ENCODE assay signal across 1 cellular context in genomic region chr18:47248610-47249343, GRCh38.
TF ChIP-seq lines count a peak whose summit lies in the region.

No MANE protein-coding gene starts in this region.

TF ChIP-seq in WTC11, 78 proteins besides CTCF, POLR2A, EP300 and RAD21 (continued from another document):
- TF ChIP-seq TEAD4 (CRISPR knock-in tag; IDR thresholded peaks at IDR 0.05) (no peak), NR3C1 (CRISPR knock-in tag; conservative IDR thresholded peaks at IDR 0.05; ENCODE audit: low read depth) (0 out of 2 replicates have a peak, but pooled peaks have one; percentile 50), E2F5 (CRISPR knock-in tag; IDR thresholded peaks at IDR 0.05) (no peak), NR2C2 (CRISPR knock-in tag; IDR thresholded peaks at IDR 0.05) (0 out of 2 replicates have a peak, but pooled peaks have one; percentile 29), EMX1 (CRISPR knock-in tag; IDR thresholded peaks at IDR 0.05) (no peak), HMGXB4 (CRISPR knock-in tag; IDR thresholded peaks at IDR 0.05) (no peak), SP1 (CRISPR knock-in tag; conservative IDR thresholded peaks at IDR 0.05) (no peak), RELA (CRISPR knock-in tag; IDR thresholded peaks at IDR 0.05; ENCODE audit: borderline replicate concordance) (0 out of 2 replicates have a peak, but pooled peaks have one; percentile 15), ZNF219 (CRISPR knock-in tag; IDR thresholded peaks at IDR 0.05; ENCODE audit: borderline replicate concordance) (0 out of 2 replicates have a peak, but pooled peaks have one; percentile 30), ZBTB21 (CRISPR knock-in tag; IDR thresholded peaks at IDR 0.05; ENCODE audit: borderline replicate concordance) (no peak), KAT7 (CRISPR knock-in tag; IDR thresholded peaks at IDR 0.05; ENCODE audit: borderline replicate concordance) (no peak), ESRRA (CRISPR knock-in tag; IDR thresholded peaks at IDR 0.05; ENCODE audit: borderline replicate concordance) (no peak), AR (CRISPR knock-in tag; IDR thresholded peaks at IDR 0.05) (no peak), ZNF138 (CRISPR knock-in tag; conservative IDR thresholded peaks at IDR 0.05) (no peak), JUN (CRISPR knock-in tag; IDR thresholded peaks at IDR 0.05) (peak; percentile 32; the same call in 1 of the 2 replicates), FOXJ3 (CRISPR knock-in tag; IDR thresholded peaks at IDR 0.05; ENCODE audit: borderline replicate concordance) (no peak), RORB (CRISPR knock-in tag; IDR thresholded peaks at IDR 0.05) (no peak), JAZF1 (CRISPR knock-in tag; IDR thresholded peaks at IDR 0.05) (no peak), TEAD1 (CRISPR knock-in tag; IDR thresholded peaks at IDR 0.05) (peak; percentile 26; the same call in 1 of the 2 replicates), TCF7 (CRISPR knock-in tag; IDR thresholded peaks at IDR 0.05; ENCODE audit: low read depth) (peak; percentile 74; the same call in 1 of the 2 replicates), NFE2L1 (CRISPR knock-in tag; IDR thresholded peaks at IDR 0.05) (no peak), STAT6 (CRISPR knock-in tag; conservative IDR thresholded peaks at IDR 0.05; ENCODE audit: low read depth) (no peak), ATF2 (CRISPR knock-in tag; IDR thresholded peaks at IDR 0.05; ENCODE audit: borderline replicate concordance, low read depth) (peak; percentile 31; the same call in 1 of the 2 replicates), CREB1 (CRISPR knock-in tag; IDR thresholded peaks at IDR 0.05) (no peak), ATF3 (CRISPR knock-in tag; conservative IDR thresholded peaks at IDR 0.05) (no peak), NFYB (CRISPR knock-in tag; conservative IDR thresholded peaks at IDR 0.05; ENCODE audit: low read depth) (no peak), OVOL2 (CRISPR knock-in tag; IDR thresholded peaks at IDR 0.05; ENCODE audit: borderline replicate concordance) (no peak), NR1H2 (CRISPR knock-in tag; IDR thresholded peaks at IDR 0.05) (no peak), IRF2 (CRISPR knock-in tag; IDR thresholded peaks at IDR 0.05; ENCODE audit: borderline replicate concordance, low read depth) (no peak), ELF4 (CRISPR knock-in tag; IDR thresholded peaks at IDR 0.05; ENCODE audit: low read depth) (no peak), SMAD4 (CRISPR knock-in tag; IDR thresholded peaks at IDR 0.05) (no peak)
